Comparison of ENCODE assay signal across 13 cellular contexts in genomic region chr14:69559581-69560011, GRCh38. TPM values are rescaled to one million over a fixed set of nuclear protein-coding genes. Genes with fewer than 3 reads are reported as not detected.
A peak's percentile ranks its signal among the peaks of the same experiment; 100 is the strongest.
DNase-seq lines count a peak whose midpoint lies in the region; ATAC-seq and TF ChIP-seq lines count a peak whose summit lies in the region.
"Had no signal": no experiment of that assay in that cellular context is flagged by ENCODE, and none has a peak within 500 bp of the region (broad histone marks: within the 10 kb centered on the region; RNA-seq: fewer than 3 reads in every experiment).

No MANE protein-coding gene starts in this region.

- no peaks in the 10 kb centered on the region for H3K9me3 ChIP-seq in endodermal cell (ENCODE audit: control insufficient read depth, low read length)

- H3K4me1 Mint-ChIP-seq in activated CD4-positive, alpha-beta T cell treated with anti-CD3 and anti-CD28 coated beads, Interleukin-2, amount 10 ng/mL, durations not matched to agents 24 days and 14 days = no peaks in the 10 kb centered on the region
- H3K4me1 Mint-ChIP-seq in endodermal cell = peaks cover 27% of the 10 kb centered on the region
- H3K4me1 Mint-ChIP-seq in natural killer cell treated with Interleukin-12 subunit alpha and Interleukin-12 subunit beta and Interleukin-15 and Interleukin-18, amount 100 ng/mL, for 72 hours (ENCODE audit: low read depth in 2 of 2) = no peaks in the 10 kb centered on the region
- H3K4me1 Mint-ChIP-seq in activated CD4-positive, alpha-beta memory T cell treated with anti-CD3 and anti-CD28 coated beads, Interleukin-2, amount 10 ng/mL, durations not matched to agents 7 days and 5 days = no peaks in the 10 kb centered on the region
- H3K4me1 Mint-ChIP-seq: activated naive CD8-positive, alpha-beta T cell treated with anti-CD3 and anti-CD28 coated beads, Interleukin-2, amount 50 U/mL, for 24 hours had no signal

- TF ChIP-seq CTCF in endodermal cell (conservative IDR thresholded peaks at IDR 0.05) = no peak

- no peak overlapping the region for H3K27ac Mint-ChIP-seq in activated CD4-positive, alpha-beta T cell treated with anti-CD3 and anti-CD28 coated beads, Interleukin-2, amount 10 ng/mL, durations not matched to agents 24 days and 14 days
- peak overlapping the region; percentile 15 for H3K27ac Mint-ChIP-seq in endodermal cell
- H3K27ac Mint-ChIP-seq in natural killer cell treated with Interleukin-12 subunit alpha and Interleukin-12 subunit beta and Interleukin-15 and Interleukin-18, amount 100 ng/mL, for 72 hours = no peak overlapping the region
- no peak overlapping the region for H3K27ac Mint-ChIP-seq in activated CD4-positive, alpha-beta memory T cell treated with anti-CD3 and anti-CD28 coated beads, Interleukin-2, amount 10 ng/mL, durations not matched to agents 7 days and 5 days
- H3K27ac Mint-ChIP-seq: activated naive CD8-positive, alpha-beta T cell treated with anti-CD3 and anti-CD28 coated beads, Interleukin-2, amount 50 U/mL, for 24 hours; effector memory CD8-positive, alpha-beta T cell; T-helper 1 cell treated with Interleukin-12 subunit alpha and Interleukin-12 subunit beta and Interleukin-4 antibody, amounts not matched to agents 30 μg/mL and 1 μg/mL, for 36 hours had no signal

- H3K4me3 Mint-ChIP-seq in activated CD4-positive, alpha-beta T cell treated with anti-CD3 and anti-CD28 coated beads, Interleukin-2, amount 10 ng/mL, durations not matched to agents 24 days and 14 days = no peak overlapping the region
- no peak overlapping the region for H3K4me3 Mint-ChIP-seq in endodermal cell
- H3K4me3 Mint-ChIP-seq in natural killer cell treated with Interleukin-12 subunit alpha and Interleukin-12 subunit beta and Interleukin-15 and Interleukin-18, amount 100 ng/mL, for 72 hours = no peak overlapping the region
- H3K4me3 Mint-ChIP-seq in activated CD4-positive, alpha-beta memory T cell treated with anti-CD3 and anti-CD28 coated beads, Interleukin-2, amount 10 ng/mL, durations not matched to agents 7 days and 5 days = no peak overlapping the region
- H3K4me3 Mint-ChIP-seq: activated naive CD8-positive, alpha-beta T cell treated with anti-CD3 and anti-CD28 coated beads, Interleukin-2, amount 50 U/mL, for 24 hours; effector memory CD8-positive, alpha-beta T cell; T-helper 1 cell treated with Interleukin-12 subunit alpha and Interleukin-12 subunit beta and Interleukin-4 antibody, amounts not matched to agents 30 μg/mL and 1 μg/mL, for 36 hours had no signal

- POLR2A ChIA-PET in activated CD4-positive, alpha-beta memory T cell treated with anti-CD3 and anti-CD28 coated beads, Interleukin-2, amount 10 ng/mL, durations not matched to agents 7 days and 5 days (lab: Charles Lee) = no interaction called here

- H3K36me3 ChIP-seq in endodermal cell (ENCODE audit: control insufficient read depth, insufficient read depth, low read length) = no peaks in the 10 kb centered on the region

- no peaks in the 10 kb centered on the region for H3K9me3 Mint-ChIP-seq in activated CD4-positive, alpha-beta T cell treated with anti-CD3 and anti-CD28 coated beads, Interleukin-2, amount 10 ng/mL, durations not matched to agents 24 days and 14 days
- H3K9me3 Mint-ChIP-seq in endodermal cell = no peaks in the 10 kb centered on the region
- H3K9me3 Mint-ChIP-seq in natural killer cell treated with Interleukin-12 subunit alpha and Interleukin-12 subunit beta and Interleukin-15 and Interleukin-18, amount 100 ng/mL, for 72 hours = no peaks in the 10 kb centered on the region
- no peaks in the 10 kb centered on the region for H3K9me3 Mint-ChIP-seq in activated CD4-positive, alpha-beta memory T cell treated with anti-CD3 and anti-CD28 coated beads, Interleukin-2, amount 10 ng/mL, durations not matched to agents 7 days and 5 days
- H3K9me3 Mint-ChIP-seq: activated naive CD8-positive, alpha-beta T cell treated with anti-CD3 and anti-CD28 coated beads, Interleukin-2, amount 50 U/mL, for 24 hours; effector memory CD8-positive, alpha-beta T cell; T-helper 1 cell treated with Interleukin-12 subunit alpha and Interleukin-12 subunit beta and Interleukin-4 antibody, amounts not matched to agents 30 μg/mL and 1 μg/mL, for 36 hours had no signal

- DNase-seq in activated CD4-positive, alpha-beta T cell treated with anti-CD3 and anti-CD28 coated beads, Interleukin-2, amount 10 ng/mL, durations not matched to agents 24 days and 14 days = peak; percentile 46
- no peak for DNase-seq in activated CD4-positive, alpha-beta T cell treated with anti-CD3 and anti-CD28 coated beads for 1 hour
- DNase-seq in NCI-H446 treated with DMSO at 0.1 percent for 48 hours (lab: John Stamatoyannopoulos, UW) (peak; percentile 78), endodermal cell (no peak)
- no peak for DNase-seq in natural killer cell treated with Interleukin-12 subunit alpha and Interleukin-12 subunit beta and Interleukin-15 and Interleukin-18, amount 100 ng/mL, for 72 hours (ENCODE audit: low spot score)
- no peak for DNase-seq in activated CD4-positive, alpha-beta memory T cell treated with anti-CD3 and anti-CD28 coated beads, Interleukin-2, amount 10 ng/mL, durations not matched to agents 7 days and 5 days
- DNase-seq: activated naive CD8-positive, alpha-beta T cell treated with anti-CD3 and anti-CD28 coated beads, Interleukin-2, amount 50 U/mL, for 24 hours; effector memory CD8-positive, alpha-beta T cell; EL; stimulated activated CD4-positive, alpha-beta T cell treated with anti-CD3 and anti-CD28 coated beads, Interleukin-12 subunit alpha, Interleukin-12 subunit beta, amount 100 ng/mL, for 4 hours had no signal

- ATAC-seq in natural killer cell treated with Interleukin-12 subunit alpha and Interleukin-12 subunit beta and Interleukin-15 and Interleukin-18, amount 100 ng/mL, for 72 hours = no peak
- ATAC-seq in activated CD4-positive, CD25-positive, alpha-beta regulatory T cell treated with anti-CD3 and anti-CD28 coated beads, Interleukin-2, amount 50 U/mL, for 24 hours = no peak
- ATAC-seq: activated naive CD8-positive, alpha-beta T cell treated with anti-CD3 and anti-CD28 coated beads, Interleukin-2, amount 50 U/mL, for 24 hours; effector memory CD8-positive, alpha-beta T cell had no signal

- no peak overlapping the region for H3K9ac ChIP-seq in endodermal cell (ENCODE audit: extremely low read depth, low read length, poor library complexity, severe bottlenecking)

- intact Hi-C loops in activated CD4-positive, alpha-beta T cell treated with anti-CD3 and anti-CD28 coated beads, Interleukin-2, amount 10 ng/mL, durations not matched to agents 24 days and 14 days (cut with micrococcal nuclease) = no loop called here

- H3K27ac ChIP-seq in endodermal cell (ENCODE audit: low read depth, low read length) (peak overlapping the region; percentile 94), temporal lobe (ENCODE audit: low read depth, low read length) (peak overlapping the region; percentile 59)

- H3K36me3 Mint-ChIP-seq in activated CD4-positive, alpha-beta T cell treated with anti-CD3 and anti-CD28 coated beads, Interleukin-2, amount 10 ng/mL, durations not matched to agents 24 days and 14 days (ENCODE audit: low read depth) = no peaks in the 10 kb centered on the region
- H3K36me3 Mint-ChIP-seq in endodermal cell (ENCODE audit: low read depth) = no peaks in the 10 kb centered on the region
- H3K36me3 Mint-ChIP-seq in natural killer cell treated with Interleukin-12 subunit alpha and Interleukin-12 subunit beta and Interleukin-15 and Interleukin-18, amount 100 ng/mL, for 72 hours = no peaks in the 10 kb centered on the region
- no peaks in the 10 kb centered on the region for H3K36me3 Mint-ChIP-seq in activated CD4-positive, alpha-beta memory T cell treated with anti-CD3 and anti-CD28 coated beads, Interleukin-2, amount 10 ng/mL, durations not matched to agents 7 days and 5 days (ENCODE audit: low read depth)

- 77 to 81% methylated on average over 3 to 6 of the region's 6 CpGs for WGBS in endodermal cell (ENCODE audit: insufficient coverage in 1 of 2, insufficient read length in 1 of 2), 2 experiments

- peaks cover 41% of the 10 kb centered on the region for H3K27me3 Mint-ChIP-seq in activated CD4-positive, alpha-beta T cell treated with anti-CD3 and anti-CD28 coated beads, Interleukin-2, amount 10 ng/mL, durations not matched to agents 24 days and 14 days
- no peaks in the 10 kb centered on the region for H3K27me3 Mint-ChIP-seq in endodermal cell (ENCODE audit: insufficient read depth)
- H3K27me3 Mint-ChIP-seq in natural killer cell treated with Interleukin-12 subunit alpha and Interleukin-12 subunit beta and Interleukin-15 and Interleukin-18, amount 100 ng/mL, for 72 hours = peaks cover 18 to 31% of the 10 kb centered on the region in 2 donors
- peaks cover 45% of the 10 kb centered on the region for H3K27me3 Mint-ChIP-seq in activated CD4-positive, alpha-beta memory T cell treated with anti-CD3 and anti-CD28 coated beads, Interleukin-2, amount 10 ng/mL, durations not matched to agents 7 days and 5 days

- H3K4me1 ChIP-seq in endodermal cell (ENCODE audit: control insufficient read depth, insufficient read depth, low read length) = peaks cover 20% of the 10 kb centered on the region

- CTCF ChIA-PET in activated CD4-positive, alpha-beta memory T cell treated with anti-CD3 and anti-CD28 coated beads, Interleukin-2, amount 10 ng/mL, durations not matched to agents 7 days and 5 days (lab: Charles Lee) = interaction anchor here (0.5 to 1.9 kb wide), 3 partner anchors 14 to 372 kb away, joined by 3 to 5 read pairs (median 5); no protein-coding TSS in a partner anchor

- H3K4me3 ChIP-seq in endodermal cell (ENCODE audit: low read length) = no peak overlapping the region

- H3K27me3 ChIP-seq in endodermal cell (ENCODE audit: control insufficient read depth, insufficient read depth, low read length, poor library complexity, severe bottlenecking) = no peaks in the 10 kb centered on the region

RNA-seq across cellular contexts. Expression of gene CCDC177, which starts 15.1 kb away (rescaled TPM):
- 0.05 TPM in 1 of 2 replicates, not detected in the other for total RNA-seq in activated CD4-positive, alpha-beta T cell treated with anti-CD3 and anti-CD28 coated beads, Interleukin-2, amount 10 ng/mL, durations not matched to agents 24 days and 14 days
- total RNA-seq in endodermal cell = 1 to 10 TPM; 4.0 to 5.8 TPM
- 3.3 TPM for polyA plus RNA-seq in endodermal cell (2013, experiment 1 of 2)
- 3.1 TPM for polyA plus RNA-seq in endodermal cell (2013, experiment 2 of 2)
- 4.2 TPM for total RNA-seq in temporal lobe
- total RNA-seq in natural killer cell treated with Interleukin-12 subunit alpha and Interleukin-12 subunit beta and Interleukin-15 and Interleukin-18, amount 100 ng/mL, for 72 hours = not detected
- not detected for total RNA-seq in activated CD4-positive, alpha-beta memory T cell treated with anti-CD3 and anti-CD28 coated beads, Interleukin-2, amount 10 ng/mL, durations not matched to agents 7 days and 5 days

RNA-seq across cellular contexts. Expression of gene SUSD6, which starts 51.8 kb away (rescaled TPM):
- total RNA-seq in activated CD4-positive, alpha-beta T cell treated with anti-CD3 and anti-CD28 coated beads, Interleukin-2, amount 10 ng/mL, durations not matched to agents 24 days and 14 days = 73.4 and 78.9 TPM in 2 replicates
- total RNA-seq in endodermal cell (1 to 10 TPM; 5.7 to 5.9 TPM), temporal lobe (6.4 TPM)
- polyA plus RNA-seq in endodermal cell (2013, experiment 1 of 2) = 10.2 TPM
- polyA plus RNA-seq in endodermal cell (2013, experiment 2 of 2) = 8.1 TPM
- total RNA-seq in natural killer cell treated with Interleukin-12 subunit alpha and Interleukin-12 subunit beta and Interleukin-15 and Interleukin-18, amount 100 ng/mL, for 72 hours = 100 to 1,000 TPM; 111 to 139 TPM
- 10 to 100 TPM; 63.4 to 65.2 TPM for total RNA-seq in activated CD4-positive, alpha-beta memory T cell treated with anti-CD3 and anti-CD28 coated beads, Interleukin-2, amount 10 ng/mL, durations not matched to agents 7 days and 5 days

Comparison
In these comparisons a context has a peak if more than half of its experiments do, and no peak if none do; other contexts are left out.
1. DNase-seq: peak in activated CD4-positive, alpha-beta T cell treated with anti-CD3 and anti-CD28 coated beads, Interleukin-2, amount 10 ng/mL, durations not matched to agents 24 days and 14 days (single experiment) and NCI-H446 treated with DMSO at 0.1 percent for 48 hours (single experiment); none in activated CD4-positive, alpha-beta T cell treated with anti-CD3 and anti-CD28 coated beads for 1 hour (single experiment), endodermal cell (single experiment), natural killer cell treated with Interleukin-12 subunit alpha and Interleukin-12 subunit beta and Interleukin-15 and Interleukin-18, amount 100 ng/mL, for 72 hours (single experiment) and activated CD4-positive, alpha-beta memory T cell treated with anti-CD3 and anti-CD28 coated beads, Interleukin-2, amount 10 ng/mL, durations not matched to agents 7 days and 5 days (single experiment).